18 cellular contexts compared by ENCODE assay signal in genomic region chr6:5514353-5514752, GRCh38.
DNase-seq lines count a peak whose midpoint lies in the region; ATAC-seq and TF ChIP-seq lines count a peak whose summit lies in the region.
"Had no signal": no experiment of that assay in that cellular context is flagged by ENCODE, and none has a peak within 500 bp of the region (broad histone marks: within the 10 kb centered on the region; RNA-seq: fewer than 3 reads in every experiment).

No MANE protein-coding gene starts in this region.

- H3K9me3 ChIP-seq in transverse colon: no peaks in the 10 kb centered on the region
- H3K9me3 ChIP-seq in SJCRH30 (replicated peaks): no peaks in the 10 kb centered on the region
- H3K9me3 ChIP-seq: Caco-2 had no signal

- no peak overlapping the region for H3K4me3 ChIP-seq in transverse colon
- no peak overlapping the region for H3K4me3 ChIP-seq in SJCRH30

- H3K36me3 ChIP-seq in transverse colon: no peaks in the 10 kb centered on the region
- H3K36me3 ChIP-seq in SJCRH30: no peaks in the 10 kb centered on the region

- TF ChIP-seq CTCF in transverse colon (IDR thresholded peaks at IDR 0.05): no peak

- no peak for TF ChIP-seq EP300 in transverse colon (IDR thresholded peaks at IDR 0.05; ENCODE audit: low read depth)

- DNase-seq in transverse colon (no peak), SJCRH30 (no peak), amniotic stem cell (lab: John Stamatoyannopoulos, UW) (no peak)
- DNase-seq: activated CD4-positive, CD25-positive, alpha-beta regulatory T cell; anterior cingulate cortex; Caco-2; effector CD4-positive, alpha-beta T cell; natural killer cell; NCI-H1092; NCI-H187; NCI-H526; stimulated activated naive CD4-positive, alpha-beta T cell treated with Interleukin-2 at 50 U/mL for 16 hours; T-helper 1 cell had no signal

- TF ChIP-seq POLR2A in transverse colon (IDR thresholded peaks at IDR 0.05): no peak

- ATAC-seq in GM19043 (IDR thresholded peaks at IDR 0.05; ENCODE audit: low read depth, unreplicated experiment) (peak; percentile 41), HG02610 (IDR thresholded peaks at IDR 0.05; ENCODE audit: unreplicated experiment) (peak; percentile 38), HG03565 (IDR thresholded peaks at IDR 0.05; ENCODE audit: unreplicated experiment) (peak; percentile 39), HG02678 (IDR thresholded peaks at IDR 0.05; ENCODE audit: unreplicated experiment) (no peak)
- ATAC-seq: natural killer cell had no signal

- H3K27me3 ChIP-seq in transverse colon (no peaks in the 10 kb centered on the region), SJCRH30 (no peaks in the 10 kb centered on the region)

- in situ Hi-C loops in transverse colon (cut with MboI; ENCODE audit: low pct_ligation_motif_present in 1 of 4, low pct_unique_long_range_greater_than_20kb in 1 of 4, low sequenced_read_pairs in 3 of 4): no loop called here

- H3K4me1 ChIP-seq in transverse colon: no peaks in the 10 kb centered on the region
- H3K4me1 ChIP-seq in SJCRH30: no peaks in the 10 kb centered on the region
- H3K4me1 ChIP-seq: Caco-2 had no signal

- H3K27ac ChIP-seq in transverse colon (no peak overlapping the region), SJCRH30 (no peak overlapping the region)
- H3K27ac ChIP-seq: C4-2B had no signal

- intact Hi-C loops in transverse colon (cut with DNase I; ENCODE audit: low total_unique reads): no loop called here
